In the genomic region with DNA sequence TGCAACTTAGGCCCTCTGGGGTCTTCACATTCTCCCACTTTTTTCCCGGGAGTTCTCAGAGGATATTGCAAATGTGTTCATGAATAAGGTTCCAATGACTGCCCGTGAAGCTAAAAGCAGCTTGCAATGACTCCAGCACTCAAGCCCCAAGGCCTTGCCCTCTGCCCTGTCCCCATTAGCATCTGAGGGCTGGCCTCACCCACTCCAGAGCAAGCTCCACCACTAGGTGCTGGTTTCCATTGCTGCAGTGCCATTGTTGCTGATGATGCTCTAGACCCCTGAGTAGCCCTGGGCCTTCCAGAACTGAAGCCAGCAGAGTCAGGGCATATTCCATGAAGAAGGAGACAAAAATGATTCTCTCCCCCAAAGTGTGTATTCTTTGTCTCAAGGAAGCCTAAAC, we compare ENCODE assay signal across 24 cellular contexts.
"Had no signal": no experiment of that assay in that cellular context is flagged by ENCODE, and none has a peak within 500 bp of the region (broad histone marks: within the 10 kb centered on the region; RNA-seq: fewer than 3 reads in every experiment).

No MANE protein-coding gene starts in this region.

- DNase-seq: colonic mucosa; cortex of kidney; effector CD8-positive, alpha-beta T cell; effector memory CD8-positive, alpha-beta T cell; endodermal cell; erythroblast; esophagus squamous epithelium; foreskin fibroblast; foreskin melanocyte; gastrocnemius medialis; glutamatergic neuron; head of caudate nucleus; heart right ventricle; hippocampal formation; left cardiac atrium; left lung; left ventricle myocardium superior; lower lobe of right lung; mesenchymal stem cell; mucosa of descending colon had no signal

- H3K9me3 Mint-ChIP-seq: dendritic cell treated with granulocyte-macrophage colony-stimulating factor and Interleukin-4, amounts not matched to agents 40 ng/mL and 50 ng/mL, for 4 days; effector memory CD8-positive, alpha-beta T cell; endodermal cell; mesothelial cell of epicardium had no signal

- H3K9me3 ChIP-seq: colonic mucosa, esophagus squamous epithelium, gastrocnemius medialis, heart right ventricle, left lung, lower lobe of right lung, mucosa of descending colon had no signal

- H3K36me3 Mint-ChIP-seq: mesothelial cell of epicardium had no signal

- H3K27ac Mint-ChIP-seq: dendritic cell treated with granulocyte-macrophage colony-stimulating factor and Interleukin-4, amounts not matched to agents 40 ng/mL and 50 ng/mL, for 4 days; effector memory CD8-positive, alpha-beta T cell; endodermal cell; mesothelial cell of epicardium had no signal

- H3K27ac ChIP-seq: colonic mucosa, epithelial cell of prostate, esophagus squamous epithelium, gastrocnemius medialis, heart right ventricle, left lung, lower lobe of right lung had no signal

- ATAC-seq: effector memory CD8-positive, alpha-beta T cell; esophagus mucosa; gastrocnemius medialis; heart right ventricle; left cardiac atrium; left lung; left ventricle myocardium superior; lower lobe of right lung; mucosa of descending colon had no signal

- H3K27me3 Mint-ChIP-seq: dendritic cell treated with granulocyte-macrophage colony-stimulating factor and Interleukin-4, amounts not matched to agents 40 ng/mL and 50 ng/mL, for 4 days had no signal

- H3K36me3 ChIP-seq: colonic mucosa, esophagus squamous epithelium, gastrocnemius medialis, heart right ventricle, left lung, lower lobe of right lung had no signal

- H3K4me1 ChIP-seq: colonic mucosa, esophagus squamous epithelium, left lung, lower lobe of right lung had no signal

- H3K4me3 ChIP-seq: colonic mucosa, esophagus squamous epithelium, gastrocnemius medialis, heart right ventricle, left lung, lower lobe of right lung, mucosa of descending colon had no signal

- H3K27me3 ChIP-seq: colonic mucosa, esophagus squamous epithelium, gastrocnemius medialis, heart right ventricle, left lung had no signal

- H3K4me3 Mint-ChIP-seq: dendritic cell treated with granulocyte-macrophage colony-stimulating factor and Interleukin-4, amounts not matched to agents 40 ng/mL and 50 ng/mL, for 4 days; effector memory CD8-positive, alpha-beta T cell; endodermal cell; mesothelial cell of epicardium had no signal
